ENCODE assay signal across 1 cellular context in the genomic region with DNA sequence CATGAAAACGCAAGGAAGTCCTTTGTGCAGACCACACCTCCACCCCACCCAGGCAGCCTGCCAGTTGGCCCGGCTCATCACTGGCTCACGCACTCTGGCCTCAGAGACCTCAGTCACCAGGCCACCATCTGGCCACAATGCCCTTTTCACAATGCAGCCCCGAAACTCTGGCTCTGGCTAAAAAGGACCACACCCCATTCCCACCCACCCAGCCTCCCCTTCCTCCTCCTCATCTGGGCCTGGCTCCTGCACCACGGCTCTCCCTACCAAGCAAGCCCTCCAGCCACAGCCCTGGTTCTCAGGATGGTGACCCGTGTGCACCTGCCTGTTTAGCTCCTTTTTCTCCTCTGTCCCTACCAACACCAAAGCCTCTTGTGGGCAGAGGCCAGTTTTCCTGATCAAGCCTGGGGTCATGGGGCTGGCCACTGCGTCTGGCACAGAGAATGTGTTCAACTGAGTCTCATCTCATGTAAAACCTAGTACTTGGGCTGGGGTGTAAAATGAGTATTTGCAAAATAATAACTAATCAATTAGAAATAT.
TF ChIP-seq lines count a peak whose summit lies in the region.

No MANE protein-coding gene starts in this region.

TF ChIP-seq in IMR-90, 13 proteins besides CTCF, POLR2A, EP300 and RAD21:
- TF ChIP-seq RFX5 (IDR thresholded peaks at IDR 0.05; ENCODE audit: low read depth, low read length) (no peak), FOS (IDR thresholded peaks at IDR 0.05; ENCODE audit: low read depth, low read length) (no peak), MAZ (IDR thresholded peaks at IDR 0.05; ENCODE audit: borderline replicate concordance, low read depth, low read length) (no peak), BHLHE40 (IDR thresholded peaks at IDR 0.05; ENCODE audit: low read depth, low read length) (no peak), CHD1 (IDR thresholded peaks at IDR 0.05; ENCODE audit: low read depth, low read length) (no peak), CEBPB (IDR thresholded peaks at IDR 0.05; ENCODE audit: low read depth, low read length) (no peak), NFE2L2 (IDR thresholded peaks at IDR 0.05; ENCODE audit: low read depth, low read length) (no peak), MXI1 (IDR thresholded peaks at IDR 0.05; ENCODE audit: borderline replicate concordance, low read depth, low read length) (no peak), RCOR1 (IDR thresholded peaks at IDR 0.05; ENCODE audit: insufficient replicate concordance, low read length) (no peak), SMC3 (IDR thresholded peaks at IDR 0.05; ENCODE audit: low read depth, low read length) (no peak)
- TF ChIP-seq, protein P1, sequence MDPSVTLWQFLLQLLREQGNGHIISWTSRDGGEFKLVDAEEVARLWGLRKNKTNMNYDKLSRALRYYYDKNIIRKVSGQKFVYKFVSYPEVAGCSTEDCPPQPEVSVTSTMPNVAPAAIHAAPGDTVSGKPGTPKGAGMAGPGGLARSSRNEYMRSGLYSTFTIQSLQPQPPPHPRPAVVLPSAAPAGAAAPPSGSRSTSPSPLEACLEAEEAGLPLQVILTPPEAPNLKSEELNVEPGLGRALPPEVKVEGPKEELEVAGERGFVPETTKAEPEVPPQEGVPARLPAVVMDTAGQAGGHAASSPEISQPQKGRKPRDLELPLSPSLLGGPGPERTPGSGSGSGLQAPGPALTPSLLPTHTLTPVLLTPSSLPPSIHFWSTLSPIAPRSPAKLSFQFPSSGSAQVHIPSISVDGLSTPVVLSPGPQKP (IDR thresholded peaks at IDR 0.05; ENCODE audit: borderline replicate concordance, low read depth, low read length): no peak
- TF ChIP-seq, protein P2, sequence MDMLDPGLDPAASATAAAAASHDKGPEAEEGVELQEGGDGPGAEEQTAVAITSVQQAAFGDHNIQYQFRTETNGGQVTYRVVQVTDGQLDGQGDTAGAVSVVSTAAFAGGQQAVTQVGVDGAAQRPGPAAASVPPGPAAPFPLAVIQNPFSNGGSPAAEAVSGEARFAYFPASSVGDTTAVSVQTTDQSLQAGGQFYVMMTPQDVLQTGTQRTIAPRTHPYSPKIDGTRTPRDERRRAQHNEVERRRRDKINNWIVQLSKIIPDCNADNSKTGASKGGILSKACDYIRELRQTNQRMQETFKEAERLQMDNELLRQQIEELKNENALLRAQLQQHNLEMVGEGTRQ (IDR thresholded peaks at IDR 0.05; ENCODE audit: low read depth, low read length): no peak
